Comparison of ENCODE assay signal across 18 cellular contexts in the genomic region with DNA sequence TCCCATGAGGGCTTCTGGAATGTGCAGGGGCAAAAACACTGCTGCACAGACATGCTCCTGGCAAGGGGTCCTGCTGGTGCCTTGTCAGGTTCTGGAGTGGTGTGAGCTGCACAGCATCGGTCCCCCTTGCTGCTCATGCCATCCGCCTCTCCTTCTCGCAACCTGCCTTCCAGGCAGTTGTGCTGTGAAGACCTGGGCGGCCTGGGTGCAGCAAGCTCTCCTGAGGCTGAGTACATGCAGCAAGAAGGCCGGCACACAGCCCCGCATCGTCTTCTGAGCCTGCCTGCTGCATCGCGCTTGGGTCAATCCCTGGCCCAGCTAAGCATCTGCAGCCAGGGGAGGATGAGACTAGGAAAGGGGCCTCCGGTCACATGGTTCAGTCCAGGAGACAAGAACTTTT.
"Had no signal": no experiment of that assay in that cellular context is flagged by ENCODE, and none has a peak within 500 bp of the region (broad histone marks: within the 10 kb centered on the region; RNA-seq: fewer than 3 reads in every experiment).

No MANE protein-coding gene starts in this region.

- DNase-seq: KBM-7, MV-4-11, NCI-H1048, NCI-H1105, NCI-H1417, NCI-H1436 treated with DMSO at 0.1 percent for 48 hours, NCI-H1694, NCI-H187 treated with DMSO at 0.1 percent for 48 hours, NCI-H2081, NCI-H2107, NCI-H2227 treated with DMSO at 0.1 percent for 48 hours, NCI-H524, NCI-H526 treated with DMSO at 0.1 percent for 48 hours, NCI-H774, RPMI8226, SHP77, T-helper 1 cell had no signal

- ATAC-seq: SK-N-SH treated with all-trans-retinoic acid at 6 μM for 48 hours had no signal
